In the genomic region with DNA sequence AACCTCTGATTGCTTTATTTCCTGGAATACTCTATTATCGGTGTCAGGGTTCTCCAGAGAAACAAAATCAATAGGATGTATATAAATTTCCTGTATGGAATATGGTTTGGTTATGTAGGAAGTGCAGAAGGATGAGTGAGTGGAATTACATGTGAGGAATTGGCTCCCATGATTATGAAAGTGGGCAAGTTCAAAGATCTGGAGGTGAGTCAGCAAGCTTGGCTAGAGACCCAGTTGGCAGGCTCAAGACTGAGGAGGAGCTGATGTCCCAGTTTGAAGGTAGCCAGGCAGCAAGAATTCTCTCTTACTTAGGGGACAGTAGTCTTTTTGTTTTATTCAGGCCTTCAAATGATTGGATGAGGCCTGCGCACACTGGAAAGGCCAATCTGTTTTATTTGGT, we compare ENCODE assay signal across 13 cellular contexts. TPM values are rescaled to one million over a fixed set of nuclear protein-coding genes. Genes with fewer than 3 reads are reported as not detected.
DNase-seq lines count a peak whose midpoint lies in the region; ATAC-seq and TF ChIP-seq lines count a peak whose summit lies in the region.
"Had no signal": no experiment of that assay in that cellular context is flagged by ENCODE, and none has a peak within 500 bp of the region (broad histone marks: within the 10 kb centered on the region; RNA-seq: fewer than 3 reads in every experiment).

No MANE protein-coding gene starts in this region.

- no peak for TF ChIP-seq CTCF in right atrium auricular region (IDR thresholded peaks at IDR 0.05)
- TF ChIP-seq CTCF in astrocyte of the spinal cord (IDR thresholded peaks at IDR 0.05; ENCODE audit: low read depth, low read length): no peak

- H3K27me3 ChIP-seq in right cardiac atrium (ENCODE audit: control insufficient read depth, insufficient read depth) (no peaks in the 10 kb centered on the region), right atrium auricular region (no peaks in the 10 kb centered on the region), aorta (ENCODE audit: control insufficient read depth in 1 of 2, insufficient read depth in 2 of 2, low read length in 1 of 2) (no peaks in the 10 kb centered on the region)
- H3K27me3 ChIP-seq: vagina had no signal

- intact Hi-C loops in right cardiac atrium (cut with DNase I) (no loop called here), aorta (cut with DNase I) (loop anchor here in 1 of 2 donors (10.0 kb wide), 1 partner anchor 47 kb away; no protein-coding TSS in a partner anchor)

- ATAC-seq in right cardiac atrium (peak; percentile 26 to 55), left lobe of liver (peak; percentile 72), aorta (ENCODE audit: low FRiP score) (peak; percentile 33), GM18517 (IDR thresholded peaks at IDR 0.05; ENCODE audit: unreplicated experiment) (no peak)

- no peak overlapping the region for H3K4me3 ChIP-seq in right cardiac atrium (ENCODE audit: low read length)
- no peak overlapping the region for H3K4me3 ChIP-seq in right atrium auricular region
- no peak overlapping the region for H3K4me3 ChIP-seq in astrocyte of the spinal cord (ENCODE audit: low read depth, low read length)
- H3K4me3 ChIP-seq in aorta (ENCODE audit: low read length in 2 of 2): no peak overlapping the region
- H3K4me3 ChIP-seq: vagina had no signal

- peaks cover 2% of the 10 kb centered on the region for H3K4me1 ChIP-seq in right cardiac atrium (ENCODE audit: control insufficient read depth, insufficient read depth, low read length)
- peaks cover 0 to 6% of the 10 kb centered on the region in 2 donors for H3K4me1 ChIP-seq in right atrium auricular region
- H3K4me1 ChIP-seq in aorta (ENCODE audit: control insufficient read depth in 1 of 2, insufficient read depth in 2 of 2, low read length in 2 of 2): peaks cover 3 to 9% of the 10 kb centered on the region in 2 donors

- H3K27ac ChIP-seq in right cardiac atrium (ENCODE audit: low read length) (no peak overlapping the region), right atrium auricular region (no peak overlapping the region), aorta (ENCODE audit: low read depth in 1 of 2, low read length in 2 of 2) (no peak overlapping the region)
- H3K27ac ChIP-seq: vagina had no signal

- in situ Hi-C loops in astrocyte of the spinal cord (cut with HindIII; ENCODE audit: low sequenced_read_pairs): no loop called here

- 80% methylated on average over 2 of the region's 2 CpGs for WGBS in right cardiac atrium
- WGBS in aorta, 2 donors: 94 to 96% methylated on average over 2 of the region's 2 CpGs

- H3K36me3 ChIP-seq in right atrium auricular region: no peaks in the 10 kb centered on the region
- no peaks in the 10 kb centered on the region for H3K36me3 ChIP-seq in aorta (ENCODE audit: control insufficient read depth in 1 of 2, insufficient read depth in 2 of 2, low read length in 1 of 2)
- H3K36me3 ChIP-seq: vagina had no signal

- DNase-seq in right cardiac atrium: peak in 1 of 3 donors; percentile 47
- DNase-seq in right atrium auricular region (ENCODE audit: low spot score): no peak
- peak; percentile 90 for DNase-seq in astrocyte of the spinal cord (ENCODE audit: low read depth, low spot score)
- DNase-seq in left lobe of liver (ENCODE audit: low spot score): peak; percentile 84
- no peak for DNase-seq in aorta
- DNase-seq in ureter (ENCODE audit: low spot score): no peak
- no peak for DNase-seq in GF-D8 (lab: John Stamatoyannopoulos, UW)
- DNase-seq: activated CD4-positive, alpha-beta memory T cell treated with anti-CD3 and anti-CD28 coated beads for 36 hours; NCI-H1436; SIG-M5 had no signal

- H3K9me3 ChIP-seq in right cardiac atrium (ENCODE audit: control insufficient read depth, low read length): no peaks in the 10 kb centered on the region
- no peaks in the 10 kb centered on the region for H3K9me3 ChIP-seq in right atrium auricular region
- H3K9me3 ChIP-seq in aorta (ENCODE audit: control insufficient read depth, low read length): no peaks in the 10 kb centered on the region
- H3K9me3 ChIP-seq: vagina had no signal

RNA-seq across cellular contexts. Expression of a gene that starts 57.5 kb away (rescaled TPM):
- 1 to 10 TPM; 1.8 to 6.0 (median 3.3) TPM for total RNA-seq in right cardiac atrium
- 3.2 TPM for polyA plus RNA-seq in right cardiac atrium
- total RNA-seq in right atrium auricular region: 10 to 100 TPM in 1 of 2 donors, 1 to 10 TPM in 1; 1.7 to 15.5 TPM
- 3.8 TPM for total RNA-seq in left lobe of liver
- total RNA-seq in aorta: 10 to 100 TPM; 33.0 to 84.6 TPM
- 10 to 100 TPM; 19.4 to 33.4 TPM for polyA plus RNA-seq in aorta
- total RNA-seq in ureter: 11.5 TPM
- total RNA-seq: neural crest cell had no signal

Comparison
In these comparisons a context has a peak if more than half of its experiments do, and no peak if none do; other contexts are left out.
1. DNase-seq: peak in astrocyte of the spinal cord (single experiment) and left lobe of liver (single experiment); none in right atrium auricular region (single experiment), aorta (0 of 2), ureter (single experiment) and GF-D8 (single experiment).